20 cellular contexts compared by ENCODE assay signal in the genomic region with DNA sequence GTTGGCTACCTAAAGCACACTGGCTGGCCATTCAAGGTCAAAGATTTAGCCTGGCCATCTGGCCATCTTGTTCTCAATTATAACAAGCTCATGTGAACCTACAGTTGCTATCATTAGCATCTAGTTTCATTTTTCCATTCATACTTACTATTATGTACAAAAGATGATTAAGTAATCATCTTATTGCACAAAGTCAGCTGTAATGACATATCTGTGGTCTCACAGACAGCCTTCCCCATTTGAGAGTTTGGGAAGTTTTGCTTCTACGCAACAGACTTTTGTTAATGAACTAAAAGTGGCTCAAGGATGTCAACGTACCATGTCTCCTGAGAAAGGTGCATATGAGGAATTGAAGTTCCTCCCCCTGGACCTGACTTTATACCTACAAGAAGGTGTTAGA. TPM values are rescaled to one million over a fixed set of nuclear protein-coding genes. Genes with fewer than 3 reads are reported as not detected.
DNase-seq lines count a peak whose midpoint lies in the region; ATAC-seq and TF ChIP-seq lines count a peak whose summit lies in the region.
"Had no signal": no experiment of that assay in that cellular context is flagged by ENCODE, and none has a peak within 500 bp of the region (broad histone marks: within the 10 kb centered on the region; RNA-seq: fewer than 3 reads in every experiment).

No MANE protein-coding gene starts in this region.

- intact Hi-C loops in Right ventricle myocardium superior (cut with DNase I): no loop called here
- intact Hi-C loops in heart right ventricle (cut with DNase I): no loop called here
- intact Hi-C loops in OCI-LY7 (cut with micrococcal nuclease; ENCODE audit: unreplicated experiment): no loop called here

- peak overlapping the region in 2 of 10 donors; percentile 2 to 59 for H3K27ac ChIP-seq in heart right ventricle
- peak overlapping the region; percentile 76 for H3K27ac ChIP-seq in OCI-LY7 (ENCODE audit: low read depth, low read length, poor library complexity, severe bottlenecking)
- H3K27ac ChIP-seq: prostate gland, vagina had no signal

- ATAC-seq in Right ventricle myocardium superior (ENCODE audit: poor library complexity): peak; percentile 56
- no peak for ATAC-seq in heart right ventricle
- ATAC-seq in stimulated activated naive B cell treated with anti-CD40 and anti-IgM and Interleukin-4, amounts not matched to agents 10 μg/mL and 1 μg/mL and 100 μg/mL, for 72 hours (replicated peaks): no peak
- no peak for ATAC-seq in GM19467 (IDR thresholded peaks at IDR 0.05; ENCODE audit: unreplicated experiment)

- H3K4me2 ChIP-seq in OCI-LY7 (ENCODE audit: low read length): peak overlapping the region; percentile 72

- CTCF ChIA-PET in OCI-LY7 (lab: Charles Lee; ENCODE audit: unreplicated experiment): no interaction called here

- H3K4me3 ChIP-seq in heart right ventricle (no peak overlapping the region), OCI-LY7 (ENCODE audit: low read depth, low read length, poor library complexity, severe bottlenecking) (peak overlapping the region; percentile 48), HAP-1 (no peak overlapping the region)
- H3K4me3 ChIP-seq: left ventricle myocardium inferior, prostate gland, vagina had no signal

- no peaks in the 10 kb centered on the region for H4K20me1 ChIP-seq in OCI-LY7 (ENCODE audit: insufficient read depth, low read length)

- H3K36me3 ChIP-seq in heart right ventricle: no peaks in the 10 kb centered on the region
- no peaks in the 10 kb centered on the region for H3K36me3 ChIP-seq in OCI-LY7 (ENCODE audit: insufficient read depth, low read length)
- no peaks in the 10 kb centered on the region for H3K36me3 ChIP-seq in HAP-1 (replicated peaks)
- H3K36me3 ChIP-seq: adrenal gland, left ventricle myocardium inferior, prostate gland, vagina had no signal

- H3K4me1 ChIP-seq in heart right ventricle (peaks cover 0 to 19% (median 0%) of the 10 kb centered on the region in 9 donors), OCI-LY7 (ENCODE audit: insufficient read depth, low read length, poor library complexity, severe bottlenecking) (peaks cover 71% of the 10 kb centered on the region), HAP-1 (no peaks in the 10 kb centered on the region)
- H3K4me1 ChIP-seq: adrenal gland, left ventricle myocardium inferior, prostate gland had no signal

- H3K4me3 Mint-ChIP-seq in stimulated activated naive B cell treated with anti-CD40 and anti-IgM and Interleukin-4, amounts not matched to agents 10 μg/mL and 1 μg/mL and 100 μg/mL, for 72 hours: peak overlapping the region in 1 of 2 donors; percentile 3
- H3K4me3 Mint-ChIP-seq: activated CD4-positive, alpha-beta T cell treated with anti-CD3 and anti-CD28 coated beads, Interleukin-2, amount 10 ng/mL, durations not matched to agents 24 days and 14 days had no signal

- POLR2A ChIA-PET in OCI-LY7 (lab: Charles Lee): interaction anchor here (1.8 kb wide), 1 partner anchor 10 kb away, joined by 6 read pairs; no protein-coding TSS in a partner anchor

- H3K27me3 ChIP-seq in heart right ventricle: peaks cover 0 to 16% (median 10%) of the 10 kb centered on the region in 7 donors
- no peaks in the 10 kb centered on the region for H3K27me3 ChIP-seq in HAP-1 (ENCODE audit: low read depth)
- H3K27me3 ChIP-seq: adrenal gland, vagina had no signal

- no peaks in the 10 kb centered on the region for H3K9me2 ChIP-seq in OCI-LY7 (ENCODE audit: insufficient read depth, low read length)

- H3K9me3 ChIP-seq in heart right ventricle: peaks cover 0 to 4% (median 0%) of the 10 kb centered on the region in 11 donors
- no peaks in the 10 kb centered on the region for H3K9me3 ChIP-seq in OCI-LY7 (ENCODE audit: low read length)
- no peaks in the 10 kb centered on the region for H3K9me3 ChIP-seq in HAP-1
- H3K9me3 ChIP-seq: adrenal gland, left ventricle myocardium inferior, prostate gland, vagina had no signal

- in situ Hi-C loops in HAP-1 (cut with MboI; ENCODE audit: low sequenced_read_pairs): no loop called here

- DNase-seq in Right ventricle myocardium superior: no peak
- DNase-seq in heart right ventricle: no peak
- no peak for DNase-seq in OCI-LY7 (ENCODE audit: low spot score)
- DNase-seq in fibroblast of gingiva (ENCODE audit: low read depth): peak; percentile 57
- DNase-seq in stimulated activated naive B cell treated with anti-CD40 and anti-IgM and Interleukin-4, amounts not matched to agents 10 μg/mL and 1 μg/mL and 100 μg/mL, for 72 hours: no peak
- no peak for DNase-seq in anterior cingulate cortex (lab: John Stamatoyannopoulos, UW)
- no peak for DNase-seq in HAP-1 (ENCODE audit: low spot score in 2 of 2)
- DNase-seq: activated CD4-positive, alpha-beta T cell treated with anti-CD3 and anti-CD28 coated beads, Interleukin-2, amount 10 ng/mL, durations not matched to agents 24 days and 14 days; cerebellar nuclear complex; foreskin melanocyte; left ventricle myocardium inferior; naive thymus-derived CD8-positive, alpha-beta T cell; NCI-H1092 treated with DMSO at 0.1 percent for 48 hours; SHP77; stimulated activated CD4-positive, alpha-beta T cell treated with anti-CD3 and anti-CD28 coated beads, Interleukin-15, amount 100 ng/mL, for 24 hours had no signal

- no peaks in the 10 kb centered on the region for H3K9me3 Mint-ChIP-seq in stimulated activated naive B cell treated with anti-CD40 and anti-IgM and Interleukin-4, amounts not matched to agents 10 μg/mL and 1 μg/mL and 100 μg/mL, for 72 hours
- H3K9me3 Mint-ChIP-seq: activated CD4-positive, alpha-beta T cell treated with anti-CD3 and anti-CD28 coated beads, Interleukin-2, amount 10 ng/mL, durations not matched to agents 24 days and 14 days; naive thymus-derived CD8-positive, alpha-beta T cell had no signal

- peak overlapping the region; percentile 85 for H2AFZ ChIP-seq in OCI-LY7 (ENCODE audit: low read length)

- WGBS in heart right ventricle, 2 donors: 91 to 99% methylated on average over 2 of the region's 2 CpGs

- no peaks in the 10 kb centered on the region for H3K79me2 ChIP-seq in OCI-LY7 (ENCODE audit: insufficient read depth, low read depth, low read length)

- H3K27me3 Mint-ChIP-seq in stimulated activated naive B cell treated with anti-CD40 and anti-IgM and Interleukin-4, amounts not matched to agents 10 μg/mL and 1 μg/mL and 100 μg/mL, for 72 hours: no peaks in the 10 kb centered on the region
- H3K27me3 Mint-ChIP-seq: activated CD4-positive, alpha-beta T cell treated with anti-CD3 and anti-CD28 coated beads, Interleukin-2, amount 10 ng/mL, durations not matched to agents 24 days and 14 days; naive thymus-derived CD8-positive, alpha-beta T cell had no signal

- peak overlapping the region; percentile 91 for H3K27ac Mint-ChIP-seq in stimulated activated naive B cell treated with anti-CD40 and anti-IgM and Interleukin-4, amounts not matched to agents 10 μg/mL and 1 μg/mL and 100 μg/mL, for 72 hours
- H3K27ac Mint-ChIP-seq: activated CD4-positive, alpha-beta T cell treated with anti-CD3 and anti-CD28 coated beads, Interleukin-2, amount 10 ng/mL, durations not matched to agents 24 days and 14 days had no signal

- peaks cover 15 to 16% of the 10 kb centered on the region in 2 donors for H3K36me3 Mint-ChIP-seq in stimulated activated naive B cell treated with anti-CD40 and anti-IgM and Interleukin-4, amounts not matched to agents 10 μg/mL and 1 μg/mL and 100 μg/mL, for 72 hours

- BruUV-seq in OCI-LY7 (replicated peaks; lab: Mats Ljungman, UMichigan): no TSS peak

- TF ChIP-seq CTCF in heart right ventricle (IDR thresholded peaks at IDR 0.05) (no peak), OCI-LY7 (conservative IDR thresholded peaks at IDR 0.05; ENCODE audit: low read length) (no peak)

- H3K4me1 Mint-ChIP-seq in stimulated activated naive B cell treated with anti-CD40 and anti-IgM and Interleukin-4, amounts not matched to agents 10 μg/mL and 1 μg/mL and 100 μg/mL, for 72 hours: peaks cover 26 to 31% of the 10 kb centered on the region in 2 donors

RNA-seq across cellular contexts. Expression of a gene that starts 51.3 kb away (rescaled TPM):
- 1.5 TPM for total RNA-seq in Right ventricle myocardium superior
- 1 to 10 TPM; 1.1 to 5.9 (median 2.3) TPM for total RNA-seq in heart right ventricle
- polyA plus RNA-seq in heart right ventricle: 1 to 10 TPM in 1 of 2 donors, under 1 TPM in 1; 0.73 to 1.8 TPM
- total RNA-seq in OCI-LY7 (2014; rRNA removed; shearing (Covaris generic)): 0.03 TPM in 1 of 2 replicates, not detected in the other
- 1.6 and 2.0 TPM in 2 replicates for total RNA-seq in OCI-LY7 (2022)
- total RNA-seq: A673 had no signal
